In the genomic region with DNA sequence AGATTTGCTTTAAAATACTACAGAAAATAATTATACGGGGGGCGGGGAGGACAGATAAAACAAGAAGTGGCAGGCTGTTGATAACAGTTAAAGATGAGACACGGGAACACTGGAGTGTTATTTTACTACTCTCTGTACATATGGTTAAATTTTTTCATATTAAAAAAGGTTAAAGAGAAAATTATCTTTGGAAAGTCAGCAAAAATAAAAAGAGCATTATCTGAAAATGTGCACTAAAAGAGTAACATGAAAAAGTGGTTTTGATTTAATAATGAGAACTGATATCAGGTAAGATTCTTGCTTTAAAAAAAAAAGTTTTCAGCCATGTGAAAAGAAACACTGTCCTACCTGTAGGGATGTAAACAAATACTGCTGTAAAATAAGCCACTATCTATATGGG, we compare ENCODE assay signal across 15 cellular contexts. TPM values are rescaled to one million over a fixed set of nuclear protein-coding genes. Genes with fewer than 3 reads are reported as not detected.
DNase-seq lines count a peak whose midpoint lies in the region; ATAC-seq and TF ChIP-seq lines count a peak whose summit lies in the region.
"Had no signal": no experiment of that assay in that cellular context is flagged by ENCODE, and none has a peak within 500 bp of the region (broad histone marks: within the 10 kb centered on the region; RNA-seq: fewer than 3 reads in every experiment).

No MANE protein-coding gene starts in this region.

- H3K4me3 Mint-ChIP-seq in activated CD4-positive, alpha-beta T cell treated with anti-CD3 and anti-CD28 coated beads, Interleukin-2, amount 10 ng/mL, durations not matched to agents 24 days and 14 days, result peak overlapping the region; percentile 62
- H3K4me3 Mint-ChIP-seq: naive B cell had no signal

- intact Hi-C loops in activated CD4-positive, alpha-beta T cell treated with anti-CD3 and anti-CD28 coated beads, Interleukin-2, amount 10 ng/mL, durations not matched to agents 24 days and 14 days (cut with micrococcal nuclease), result loop anchor here (5.0 kb wide), 1 partner anchor 56 kb away; no protein-coding TSS in a partner anchor
- intact Hi-C loops in stomach (cut with DNase I; ENCODE audit: low total_unique reads), result no loop called here

- H3K27me3 ChIP-seq in Peyer's patch, result no peaks in the 10 kb centered on the region
- no peaks in the 10 kb centered on the region for H3K27me3 ChIP-seq in hepatocyte
- H3K27me3 ChIP-seq in stomach, result no peaks in the 10 kb centered on the region
- H3K27me3 ChIP-seq: heart right ventricle had no signal

- H3K4me1 ChIP-seq in Peyer's patch (peaks cover 0 to 38% (median 17%) of the 10 kb centered on the region in 4 donors), hepatocyte (ENCODE audit: insufficient read depth) (peaks cover 64% of the 10 kb centered on the region), stomach (peaks cover 55 to 68% (median 61%) of the 10 kb centered on the region in 4 donors)

- H3K4me3 ChIP-seq in Peyer's patch (no peak overlapping the region), hepatocyte (no peak overlapping the region), stomach (no peak overlapping the region)
- H3K4me3 ChIP-seq: heart right ventricle had no signal

- no peak for TF ChIP-seq POLR2A in Peyer's patch (IDR thresholded peaks at IDR 0.05)
- no peak for TF ChIP-seq POLR2A in stomach (IDR thresholded peaks at IDR 0.05)

- TF ChIP-seq CTCF in Peyer's patch (IDR thresholded peaks at IDR 0.05), result no peak
- TF ChIP-seq CTCF in hepatocyte (IDR thresholded peaks at IDR 0.05; ENCODE audit: poor library complexity), result no peak
- no peak for TF ChIP-seq CTCF in stomach (IDR thresholded peaks at IDR 0.05)

- no peaks in the 10 kb centered on the region for H4K20me1 ChIP-seq in hepatocyte (ENCODE audit: insufficient read depth, poor library complexity, severe bottlenecking)

- H3K79me2 ChIP-seq in hepatocyte, result peaks cover 11% of the 10 kb centered on the region

- TF ChIP-seq EP300 in stomach (IDR thresholded peaks at IDR 0.05), result no peak

- no peaks in the 10 kb centered on the region for H3K27me3 Mint-ChIP-seq in activated CD4-positive, alpha-beta T cell treated with anti-CD3 and anti-CD28 coated beads, Interleukin-2, amount 10 ng/mL, durations not matched to agents 24 days and 14 days
- H3K27me3 Mint-ChIP-seq: naive B cell had no signal

- peak overlapping the region; percentile 33 for H3K4me2 ChIP-seq in hepatocyte

- H2AFZ ChIP-seq in hepatocyte, result no peak overlapping the region

- H3K9me3 ChIP-seq in Peyer's patch, result no peaks in the 10 kb centered on the region
- no peaks in the 10 kb centered on the region for H3K9me3 ChIP-seq in hepatocyte (ENCODE audit: low read depth)
- no peaks in the 10 kb centered on the region for H3K9me3 ChIP-seq in stomach
- H3K9me3 ChIP-seq: heart right ventricle had no signal

- H3K27ac Mint-ChIP-seq in activated CD4-positive, alpha-beta T cell treated with anti-CD3 and anti-CD28 coated beads, Interleukin-2, amount 10 ng/mL, durations not matched to agents 24 days and 14 days, result peak overlapping the region; percentile 82

- peaks cover 4% of the 10 kb centered on the region for H3K9me3 Mint-ChIP-seq in activated CD4-positive, alpha-beta T cell treated with anti-CD3 and anti-CD28 coated beads, Interleukin-2, amount 10 ng/mL, durations not matched to agents 24 days and 14 days
- H3K9me3 Mint-ChIP-seq: naive B cell had no signal

- H3K27ac ChIP-seq in Peyer's patch, result peak overlapping the region; percentile 45 to 85 (median 51)
- H3K27ac ChIP-seq in hepatocyte, result peak overlapping the region; percentile 84
- peak overlapping the region in 4 of 5 donors; percentile 71 to 83 (median 79) for H3K27ac ChIP-seq in stomach

- ATAC-seq in GM19351 (IDR thresholded peaks at IDR 0.05; ENCODE audit: unreplicated experiment), result no peak
- ATAC-seq: heart right ventricle had no signal

- H3K4me1 Mint-ChIP-seq in activated CD4-positive, alpha-beta T cell treated with anti-CD3 and anti-CD28 coated beads, Interleukin-2, amount 10 ng/mL, durations not matched to agents 24 days and 14 days, result peaks cover 44% of the 10 kb centered on the region

- H3K36me3 ChIP-seq in Peyer's patch, result peaks cover 0 to 5% (median 0%) of the 10 kb centered on the region in 3 donors
- no peaks in the 10 kb centered on the region for H3K36me3 ChIP-seq in hepatocyte (replicated peaks; ENCODE audit: insufficient read depth, low read depth)
- H3K36me3 ChIP-seq in stomach, result peaks cover 10 to 26% (median 17%) of the 10 kb centered on the region in 4 donors

- H3K9me2 ChIP-seq in hepatocyte (replicated peaks; ENCODE audit: insufficient read depth), result no peaks in the 10 kb centered on the region

- H3K36me3 Mint-ChIP-seq in activated CD4-positive, alpha-beta T cell treated with anti-CD3 and anti-CD28 coated beads, Interleukin-2, amount 10 ng/mL, durations not matched to agents 24 days and 14 days (ENCODE audit: low read depth), result peaks cover 38% of the 10 kb centered on the region
- H3K36me3 Mint-ChIP-seq: naive B cell had no signal

- WGBS in hepatocyte (ENCODE audit: low lambda C conversion rate, missing lambda C conversion rate), result 61% methylated on average over 3 of the region's 3 CpGs
- WGBS in stomach, 5 donors, result 33 to 47% (median 38%) methylated on average over 3 of the region's 3 CpGs

- no peak for DNase-seq in activated CD4-positive, alpha-beta T cell treated with anti-CD3 and anti-CD28 coated beads, Interleukin-2, amount 10 ng/mL, durations not matched to agents 24 days and 14 days
- no peak for DNase-seq in activated CD4-positive, alpha-beta T cell treated with anti-CD3 and anti-CD28 coated beads for 4 hours
- DNase-seq in Peyer's patch, result no peak
- DNase-seq in hepatocyte (ENCODE audit: low spot score), result no peak
- no peak for DNase-seq in stomach
- no peak for DNase-seq in NCI-H1436 treated with DMSO at 0.1 percent for 48 hours (lab: John Stamatoyannopoulos, UW)
- DNase-seq in HK-2 (ENCODE audit: unreplicated experiment), result no peak
- DNase-seq: activated CD8-positive, alpha-beta memory T cell treated with anti-CD3 and anti-CD28 coated beads for 24 hours; activated naive CD4-positive, alpha-beta T cell treated with Interleukin-2 at 50 U/mL for 16 hours; HCEC 1CT; heart right ventricle; naive B cell; NCI-H1092 treated with DMSO at 0.1 percent for 48 hours; NCI-H226 had no signal

RNA-seq across cellular contexts. Expression of a gene that starts 46.9 kb away (rescaled TPM):
- total RNA-seq in activated CD4-positive, alpha-beta T cell treated with anti-CD3 and anti-CD28 coated beads, Interleukin-2, amount 10 ng/mL, durations not matched to agents 24 days and 14 days, result 41.3 and 52.1 TPM in 2 replicates
- total RNA-seq in Peyer's patch, result 10 to 100 TPM; 17.2 to 30.0 (median 24.0) TPM
- total RNA-seq in hepatocyte, result 10.3 and 14.3 TPM in 2 replicates
- polyA plus RNA-seq in hepatocyte, result 16.5 and 19.4 TPM in 2 replicates
- 10 to 100 TPM; 23.7 to 76.4 (median 33.8) TPM for total RNA-seq in stomach
- 1 to 10 TPM; 4.1 to 6.4 (median 6.1) TPM for polyA plus RNA-seq in stomach
